14 cellular contexts compared by ENCODE assay signal in the genomic region with DNA sequence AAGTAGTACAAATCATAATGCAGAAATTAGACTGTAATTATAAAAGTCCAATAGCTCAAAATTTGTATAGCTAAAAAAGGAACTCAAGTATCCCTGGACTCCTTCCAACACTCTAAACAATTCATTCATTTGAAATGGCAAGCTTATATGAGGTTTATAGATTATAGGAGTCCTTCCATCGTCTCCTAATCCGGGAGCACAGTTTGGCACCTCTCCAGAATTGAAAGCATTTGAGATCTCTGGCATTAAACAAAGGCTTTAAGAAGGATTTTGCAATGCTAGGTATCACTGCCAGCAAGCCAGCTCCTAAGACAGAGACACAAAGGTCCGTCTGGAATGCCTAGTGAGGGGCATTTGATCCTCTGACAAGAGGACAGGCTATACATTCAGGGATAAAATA.
DNase-seq lines count a peak whose midpoint lies in the region; ATAC-seq, FAIRE-seq and TF ChIP-seq lines count a peak whose summit lies in the region.
"Had no signal": no experiment of that assay in that cellular context is flagged by ENCODE, and none has a peak within 500 bp of the region (broad histone marks: within the 10 kb centered on the region; RNA-seq: fewer than 3 reads in every experiment).

No MANE protein-coding gene starts in this region.

- no peak for TF ChIP-seq POLR2A in A549 (IDR thresholded peaks at IDR 0.05; ENCODE audit: low read length)

- H3K27ac ChIP-seq in A549 (peak overlapping the region; percentile 67 to 80), astrocyte (ENCODE audit: low read depth, low read length) (peak overlapping the region; percentile 78), left lung (peak overlapping the region in 1 of 2 donors; percentile 55)

- CTCF ChIA-PET in A549 (lab: Yijun Ruan, JAX): interaction anchor here (0.5 to 1.7 kb wide), 3 partner anchors 79 to 107 kb away, joined by 4 to 5 read pairs (median 5); a partner anchor contains a TSS

- H3K36me3 Mint-ChIP-seq in astrocyte (ENCODE audit: low read depth, unreplicated experiment): peaks cover 5% of the 10 kb centered on the region
- H3K36me3 Mint-ChIP-seq: activated CD8-positive, alpha-beta memory T cell treated with anti-CD3 and anti-CD28 coated beads, Interleukin-2, amount 10 ng/mL, durations not matched to agents 7 days and 5 days had no signal

- peak in 1 of 2 experiments; percentile 8; a peak in 1 of 6 replicates for ATAC-seq in A549
- peak; percentile 20 for ATAC-seq in left lung
- no peak for ATAC-seq in omental fat pad (ENCODE audit: low FRiP score)
- no peak for ATAC-seq in HG03108 (IDR thresholded peaks at IDR 0.05; ENCODE audit: unreplicated experiment)
- ATAC-seq: activated CD8-positive, alpha-beta memory T cell treated with anti-CD3 and anti-CD28 coated beads, Interleukin-2, amount 10 ng/mL, durations not matched to agents 7 days and 5 days; stimulated activated effector memory CD8-positive, alpha-beta T cell treated with anti-CD3 and anti-CD28 coated beads, Interleukin-12 subunit alpha, Interleukin-12 subunit beta, amount 100 ng/mL, for 72 hours had no signal

- peak overlapping the region; percentile 79 for H3K4me2 ChIP-seq in A549
- H3K4me2 ChIP-seq in astrocyte (ENCODE audit: low read length): peak overlapping the region; percentile 80

- TF ChIP-seq CTCF in A549 (IDR thresholded peaks at IDR 0.05): no peak
- TF ChIP-seq CTCF in astrocyte (IDR thresholded peaks at IDR 0.05; ENCODE audit: insufficient read depth, low read depth, low read length): no peak
- no peak for TF ChIP-seq CTCF in left lung (IDR thresholded peaks at IDR 0.05)
- TF ChIP-seq CTCF in omental fat pad (IDR thresholded peaks at IDR 0.05): no peak

- no peak overlapping the region for H3K27ac Mint-ChIP-seq in astrocyte (ENCODE audit: unreplicated experiment)
- H3K27ac Mint-ChIP-seq: activated CD8-positive, alpha-beta memory T cell treated with anti-CD3 and anti-CD28 coated beads, Interleukin-2, amount 10 ng/mL, durations not matched to agents 7 days and 5 days; stimulated activated effector memory CD8-positive, alpha-beta T cell treated with anti-CD3 and anti-CD28 coated beads, Interleukin-12 subunit alpha, Interleukin-12 subunit beta, amount 100 ng/mL, for 72 hours; T-helper 1 cell treated with Interleukin-12 subunit alpha and Interleukin-12 subunit beta and Interleukin-4 antibody, amounts not matched to agents 30 μg/mL and 1 μg/mL, for 36 hours had no signal

- FAIRE-seq in A549 (lab: Jason Lieb, UNC): no peak
- FAIRE-seq in astrocyte (lab: Jason Lieb, UNC): no peak
- FAIRE-seq: frontal cortex had no signal

- no peaks in the 10 kb centered on the region for H3K9me3 Mint-ChIP-seq in astrocyte (ENCODE audit: unreplicated experiment)
- H3K9me3 Mint-ChIP-seq: stimulated activated effector memory CD8-positive, alpha-beta T cell treated with anti-CD3 and anti-CD28 coated beads, Interleukin-12 subunit alpha, Interleukin-12 subunit beta, amount 100 ng/mL, for 72 hours; T-helper 1 cell treated with Interleukin-12 subunit alpha and Interleukin-12 subunit beta and Interleukin-4 antibody, amounts not matched to agents 30 μg/mL and 1 μg/mL, for 36 hours had no signal

- TF ChIP-seq EP300 in A549 (IDR thresholded peaks at IDR 0.05): no peak

- H3K4me1 ChIP-seq in A549 (peaks cover 56% of the 10 kb centered on the region), astrocyte (ENCODE audit: insufficient read depth, low read length) (peaks cover 41% of the 10 kb centered on the region), left lung (peaks cover 15 to 35% of the 10 kb centered on the region in 2 donors)

- peaks cover 73% of the 10 kb centered on the region for H3K4me1 Mint-ChIP-seq in astrocyte (ENCODE audit: low read depth, unreplicated experiment)

- intact Hi-C loops in left lung (cut with DNase I): loop anchor here in 1 of 2 donors (10.0 kb wide), 1 partner anchor 90 kb away; a partner anchor contains a TSS

- DNase-seq in A549 (ENCODE audit: low read depth in 1 of 2, low spot score in 1 of 2) (peak in 1 of 2 experiments; percentile 13), NCI-H1105 (lab: John Stamatoyannopoulos, UW) (peak; percentile 84), astrocyte (ENCODE audit: low read depth) (peak; percentile 43), left lung (no peak), omental fat pad (ENCODE audit: low spot score) (no peak)
- DNase-seq in activated CD4-positive, alpha-beta T cell treated with anti-CD3 and anti-CD28 coated beads for 48 hours: no peak
- DNase-seq in stimulated activated naive CD4-positive, alpha-beta T cell treated with Interleukin-2 at 50 U/mL for 16 hours (lab: John Stamatoyannopoulos, UW): no peak
- DNase-seq: activated CD8-positive, alpha-beta memory T cell treated with anti-CD3 and anti-CD28 coated beads, Interleukin-2, amount 10 ng/mL, durations not matched to agents 7 days and 5 days; amniotic stem cell; NCI-H526 had no signal

- 29% methylated on average over 3 of the region's 3 CpGs for WGBS in A549 (ENCODE audit: missing lambda C conversion rate)

- H3K27me3 Mint-ChIP-seq in astrocyte (ENCODE audit: low read depth, unreplicated experiment): no peaks in the 10 kb centered on the region
- H3K27me3 Mint-ChIP-seq: activated CD8-positive, alpha-beta memory T cell treated with anti-CD3 and anti-CD28 coated beads, Interleukin-2, amount 10 ng/mL, durations not matched to agents 7 days and 5 days had no signal

- H3K9ac ChIP-seq in astrocyte (ENCODE audit: low read length): peak overlapping the region; percentile 70

- peaks cover 2% of the 10 kb centered on the region for H3K36me3 ChIP-seq in astrocyte (ENCODE audit: insufficient read depth, low read length)
- H3K36me3 ChIP-seq in left lung: peaks cover 0 to 1% of the 10 kb centered on the region in 2 donors

- no peak overlapping the region for H3K4me3 Mint-ChIP-seq in astrocyte (ENCODE audit: unreplicated experiment)
- H3K4me3 Mint-ChIP-seq: activated CD8-positive, alpha-beta memory T cell treated with anti-CD3 and anti-CD28 coated beads, Interleukin-2, amount 10 ng/mL, durations not matched to agents 7 days and 5 days; stimulated activated effector memory CD8-positive, alpha-beta T cell treated with anti-CD3 and anti-CD28 coated beads, Interleukin-12 subunit alpha, Interleukin-12 subunit beta, amount 100 ng/mL, for 72 hours; T-helper 1 cell treated with Interleukin-12 subunit alpha and Interleukin-12 subunit beta and Interleukin-4 antibody, amounts not matched to agents 30 μg/mL and 1 μg/mL, for 36 hours had no signal

- no peak overlapping the region for H2AFZ ChIP-seq in astrocyte (ENCODE audit: low read depth, low read length)

- H3K27me3 ChIP-seq in astrocyte (ENCODE audit: insufficient read depth, low read length): no peaks in the 10 kb centered on the region
- H3K27me3 ChIP-seq in left lung: no peaks in the 10 kb centered on the region

- H3K4me3 ChIP-seq in A549 (no peak overlapping the region), astrocyte (ENCODE audit: insufficient read depth, low read depth, low read length) (no peak overlapping the region), left lung (no peak overlapping the region)

- H3K9me3 ChIP-seq in A549: no peaks in the 10 kb centered on the region
- H3K9me3 ChIP-seq in astrocyte (ENCODE audit: insufficient read depth, low read depth, low read length): no peaks in the 10 kb centered on the region
- H3K9me3 ChIP-seq in left lung: no peaks in the 10 kb centered on the region

- TF ChIP-seq RAD21 in A549 (conservative IDR thresholded peaks at IDR 0.05 in 1 of 2, IDR thresholded peaks at IDR 0.05 in 1 of 2): no peak

- POLR2A ChIA-PET in A549 (lab: Yijun Ruan, JAX): interaction anchor here (2.8 kb wide), 1 partner anchor 91 kb away, joined by 17 read pairs; a partner anchor contains a TSS

- H4K20me1 ChIP-seq in astrocyte (ENCODE audit: insufficient read depth, low read length): peaks cover 78% of the 10 kb centered on the region

- H3K79me2 ChIP-seq in astrocyte (ENCODE audit: insufficient read depth, low read length): peaks cover 36% of the 10 kb centered on the region

TF ChIP-seq in A549, 52 proteins besides CTCF, POLR2A, EP300 and RAD21:
- TF ChIP-seq TFCP2L1 (CRISPR knock-in tag; IDR thresholded peaks at IDR 0.05): no peak
- no peak for TF ChIP-seq SMC3 (IDR thresholded peaks at IDR 0.05)
- TF ChIP-seq, protein P1, sequence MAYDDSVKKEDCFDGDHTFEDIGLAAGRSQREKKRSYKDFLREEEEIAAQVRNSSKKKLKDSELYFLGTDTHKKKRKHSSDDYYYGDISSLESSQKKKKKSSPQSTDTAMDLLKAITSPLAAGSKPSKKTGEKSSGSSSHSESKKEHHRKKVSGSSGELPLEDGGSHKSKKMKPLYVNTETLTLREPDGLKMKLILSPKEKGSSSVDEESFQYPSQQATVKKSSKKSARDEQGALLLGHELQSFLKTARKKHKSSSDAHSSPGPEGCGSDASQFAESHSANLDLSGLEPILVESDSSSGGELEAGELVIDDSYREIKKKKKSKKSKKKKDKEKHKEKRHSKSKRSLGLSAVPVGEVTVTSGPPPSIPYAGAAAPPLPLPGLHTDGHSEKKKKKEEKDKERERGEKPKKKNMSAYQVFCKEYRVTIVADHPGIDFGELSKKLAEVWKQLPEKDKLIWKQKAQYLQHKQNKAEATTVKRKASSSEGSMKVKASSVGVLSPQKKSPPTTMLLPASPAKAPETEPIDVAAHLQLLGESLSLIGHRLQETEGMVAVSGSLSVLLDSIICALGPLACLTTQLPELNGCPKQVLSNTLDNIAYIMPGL (CRISPR knock-in tag; IDR thresholded peaks at IDR 0.05; ENCODE audit: borderline replicate concordance): no peak
- no peak for TF ChIP-seq TP53 (CRISPR knock-in tag; IDR thresholded peaks at IDR 0.05)
- no peak for TF ChIP-seq JUN (IDR thresholded peaks at IDR 0.05)
- TF ChIP-seq ZFP36 (IDR thresholded peaks at IDR 0.05; ENCODE audit: borderline replicate concordance, partially characterized antibody): no peak
- no peak for TF ChIP-seq MAZ (IDR thresholded peaks at IDR 0.05; ENCODE audit: borderline replicate concordance, low read depth, low read length)
- TF ChIP-seq CEBPB (IDR thresholded peaks at IDR 0.05): no peak
- TF ChIP-seq CHD2 (IDR thresholded peaks at IDR 0.05; ENCODE audit: low read length, partially characterized antibody): no peak

Comparison
In these comparisons a context has a peak if more than half of its experiments do, and no peak if none do; other contexts are left out.
1. DNase-seq: peak in NCI-H1105 (single experiment) and astrocyte (single experiment); none in left lung (0 of 2), omental fat pad (single experiment), activated CD4-positive, alpha-beta T cell treated with anti-CD3 and anti-CD28 coated beads for 48 hours (single experiment) and stimulated activated naive CD4-positive, alpha-beta T cell treated with Interleukin-2 at 50 U/mL for 16 hours (single experiment).